In the genomic region with DNA sequence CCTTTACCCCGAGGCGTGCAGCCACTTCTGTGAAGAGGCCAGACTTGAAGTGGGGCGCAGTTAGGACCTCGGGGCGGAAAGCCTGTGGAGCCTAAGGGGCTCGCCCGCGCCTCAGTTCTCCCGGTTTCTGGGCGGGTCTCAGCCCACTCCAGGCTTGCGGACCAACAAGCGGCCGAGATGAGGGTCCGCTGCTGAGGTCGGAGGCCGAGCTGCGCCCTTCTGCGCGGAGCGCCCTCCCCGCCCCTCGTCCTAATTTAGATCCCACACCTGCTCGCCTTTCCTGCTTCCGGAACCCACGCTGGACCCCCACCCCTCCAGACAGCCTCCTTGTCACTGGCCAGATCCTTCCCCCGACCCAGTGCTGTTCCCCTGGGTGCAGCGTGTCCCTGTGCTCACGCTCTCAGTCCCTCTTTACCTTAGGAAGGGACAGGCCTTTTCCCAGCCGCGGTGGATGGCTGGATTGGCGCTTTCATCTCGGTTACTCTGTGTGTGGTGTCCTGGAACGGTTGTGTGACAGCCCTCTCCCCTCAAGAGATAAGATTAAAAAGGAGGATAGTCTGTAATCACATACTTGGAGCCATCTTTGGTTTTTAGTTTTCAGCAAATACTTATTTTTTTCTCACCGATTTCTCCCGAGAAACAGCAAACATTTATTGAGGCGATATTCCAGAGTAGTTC, we compare ENCODE assay signal across 1 cellular context.
TF ChIP-seq lines count a peak whose summit lies in the region.

No MANE protein-coding gene starts in this region.

TF ChIP-seq in WTC11, 78 proteins besides CTCF, POLR2A, EP300 and RAD21 (continued from another document):
- TF ChIP-seq, protein P1, sequence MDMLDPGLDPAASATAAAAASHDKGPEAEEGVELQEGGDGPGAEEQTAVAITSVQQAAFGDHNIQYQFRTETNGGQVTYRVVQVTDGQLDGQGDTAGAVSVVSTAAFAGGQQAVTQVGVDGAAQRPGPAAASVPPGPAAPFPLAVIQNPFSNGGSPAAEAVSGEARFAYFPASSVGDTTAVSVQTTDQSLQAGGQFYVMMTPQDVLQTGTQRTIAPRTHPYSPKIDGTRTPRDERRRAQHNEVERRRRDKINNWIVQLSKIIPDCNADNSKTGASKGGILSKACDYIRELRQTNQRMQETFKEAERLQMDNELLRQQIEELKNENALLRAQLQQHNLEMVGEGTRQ (CRISPR knock-in tag; IDR thresholded peaks at IDR 0.05): peak; percentile 7; the same call in 1 of the 2 replicates
- TF ChIP-seq, protein P2, sequence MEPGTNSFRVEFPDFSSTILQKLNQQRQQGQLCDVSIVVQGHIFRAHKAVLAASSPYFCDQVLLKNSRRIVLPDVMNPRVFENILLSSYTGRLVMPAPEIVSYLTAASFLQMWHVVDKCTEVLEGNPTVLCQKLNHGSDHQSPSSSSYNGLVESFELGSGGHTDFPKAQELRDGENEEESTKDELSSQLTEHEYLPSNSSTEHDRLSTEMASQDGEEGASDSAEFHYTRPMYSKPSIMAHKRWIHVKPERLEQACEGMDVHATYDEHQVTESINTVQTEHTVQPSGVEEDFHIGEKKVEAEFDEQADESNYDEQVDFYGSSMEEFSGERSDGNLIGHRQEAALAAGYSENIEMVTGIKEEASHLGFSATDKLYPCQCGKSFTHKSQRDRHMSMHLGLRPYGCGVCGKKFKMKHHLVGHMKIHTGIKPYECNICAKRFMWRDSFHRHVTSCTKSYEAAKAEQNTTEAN (CRISPR knock-in tag; IDR thresholded peaks at IDR 0.05): 0 out of 2 replicates have a peak, but pooled peaks have one; percentile 25
- TF ChIP-seq ZNF532 (CRISPR knock-in tag; IDR thresholded peaks at IDR 0.05; ENCODE audit: borderline replicate concordance) (no peak), SP1 (CRISPR knock-in tag; conservative IDR thresholded peaks at IDR 0.05) (peak; percentile 14; the same call in 1 of the 2 replicates), KAT7 (CRISPR knock-in tag; IDR thresholded peaks at IDR 0.05; ENCODE audit: borderline replicate concordance) (0 out of 2 replicates have a peak, but pooled peaks have one; percentile 35), ZNF416 (CRISPR knock-in tag; IDR thresholded peaks at IDR 0.05) (no peak), ETV6 (CRISPR knock-in tag; IDR thresholded peaks at IDR 0.05) (peak; percentile 56; the same call in 1 of the 2 replicates), NR1H2 (CRISPR knock-in tag; IDR thresholded peaks at IDR 0.05) (no peak), CBFB (CRISPR knock-in tag; IDR thresholded peaks at IDR 0.05; ENCODE audit: low read depth) (no peak), GABPB1 (CRISPR knock-in tag; IDR thresholded peaks at IDR 0.05) (peak; percentile 55; the same call in 1 of the 2 replicates), TP53 (CRISPR knock-in tag; IDR thresholded peaks at IDR 0.05) (0 out of 2 replicates have a peak, but pooled peaks have one; percentile 29), ARID4B (CRISPR knock-in tag; IDR thresholded peaks at IDR 0.05; ENCODE audit: borderline replicate concordance) (no peak)
- TF ChIP-seq, protein P3, sequence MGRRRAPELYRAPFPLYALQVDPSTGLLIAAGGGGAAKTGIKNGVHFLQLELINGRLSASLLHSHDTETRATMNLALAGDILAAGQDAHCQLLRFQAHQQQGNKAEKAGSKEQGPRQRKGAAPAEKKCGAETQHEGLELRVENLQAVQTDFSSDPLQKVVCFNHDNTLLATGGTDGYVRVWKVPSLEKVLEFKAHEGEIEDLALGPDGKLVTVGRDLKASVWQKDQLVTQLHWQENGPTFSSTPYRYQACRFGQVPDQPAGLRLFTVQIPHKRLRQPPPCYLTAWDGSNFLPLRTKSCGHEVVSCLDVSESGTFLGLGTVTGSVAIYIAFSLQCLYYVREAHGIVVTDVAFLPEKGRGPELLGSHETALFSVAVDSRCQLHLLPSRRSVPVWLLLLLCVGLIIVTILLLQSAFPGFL (CRISPR knock-in tag; IDR thresholded peaks at IDR 0.05; ENCODE audit: borderline replicate concordance): 0 out of 2 replicates have a peak, but pooled peaks have one; percentile 34
- TF ChIP-seq, protein P4, sequence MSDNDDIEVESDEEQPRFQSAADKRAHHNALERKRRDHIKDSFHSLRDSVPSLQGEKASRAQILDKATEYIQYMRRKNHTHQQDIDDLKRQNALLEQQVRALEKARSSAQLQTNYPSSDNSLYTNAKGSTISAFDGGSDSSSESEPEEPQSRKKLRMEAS (CRISPR knock-in tag; IDR thresholded peaks at IDR 0.05): peak; percentile 47
